ENCODE assay signal across 23 cellular contexts in the genomic region with DNA sequence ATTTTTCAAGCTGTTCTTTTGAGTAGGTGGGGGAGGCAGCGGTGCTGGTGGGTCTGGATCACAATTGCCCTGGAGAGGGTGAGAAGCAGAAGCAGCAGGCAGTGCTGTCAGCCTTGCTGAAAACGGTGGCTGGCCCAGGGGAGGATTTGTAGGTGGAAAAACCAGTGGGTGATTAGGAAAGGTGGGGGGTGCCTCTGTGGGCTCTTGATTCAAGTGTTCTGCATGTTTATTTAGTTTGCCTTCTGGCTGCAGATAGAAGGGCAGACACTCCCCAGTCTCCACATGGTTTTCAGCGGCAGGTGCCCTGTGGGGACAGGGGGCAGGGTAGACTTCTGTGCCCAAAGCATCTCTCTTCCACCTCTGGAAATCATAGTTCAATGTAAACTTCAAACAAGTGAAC.
DNase-seq lines count a peak whose midpoint lies in the region; ATAC-seq and TF ChIP-seq lines count a peak whose summit lies in the region.
"Had no signal": no experiment of that assay in that cellular context is flagged by ENCODE, and none has a peak within 500 bp of the region (broad histone marks: within the 10 kb centered on the region; RNA-seq: fewer than 3 reads in every experiment).

No MANE protein-coding gene starts in this region.

- H3K9me3 Mint-ChIP-seq in glutamatergic neuron (ENCODE audit: unreplicated experiment) (peaks cover 2% of the 10 kb centered on the region), WTC11 (peaks cover 3% of the 10 kb centered on the region; the same call in 1 of the 2 replicates)
- H3K9me3 Mint-ChIP-seq: memory B cell; naive thymus-derived CD8-positive, alpha-beta T cell; stimulated activated naive CD8-positive, alpha-beta T cell treated with anti-CD3 and anti-CD28 coated beads, Interleukin-15, Interleukin-2, amounts not matched to agents 100 ng/mL and 50 ng/mL, for 24 hours had no signal

- no peak for ATAC-seq in WTC11
- ATAC-seq: gastrocnemius medialis; GM12878; naive thymus-derived CD8-positive, alpha-beta T cell; Right ventricle myocardium inferior had no signal

- CTCF ChIA-PET in WTC11 (lab: Charles Lee): no interaction called here
- CTCF ChIA-PET in HEK293T (lab: Yijun Ruan, JAX): no interaction called here

- peaks cover 1% of the 10 kb centered on the region for H3K27me3 Mint-ChIP-seq in glutamatergic neuron (ENCODE audit: unreplicated experiment)
- no peaks in the 10 kb centered on the region for H3K27me3 Mint-ChIP-seq in WTC11 (ENCODE audit: low read depth)
- H3K27me3 Mint-ChIP-seq: naive thymus-derived CD8-positive, alpha-beta T cell; progenitor cell of endocrine pancreas; stimulated activated naive CD8-positive, alpha-beta T cell treated with anti-CD3 and anti-CD28 coated beads, Interleukin-15, Interleukin-2, amounts not matched to agents 100 ng/mL and 50 ng/mL, for 24 hours had no signal

- H3K27ac Mint-ChIP-seq in glutamatergic neuron (ENCODE audit: unreplicated experiment) (peak overlapping the region; percentile 41), WTC11 (no peak overlapping the region)
- H3K27ac Mint-ChIP-seq: memory B cell; naive thymus-derived CD8-positive, alpha-beta T cell; progenitor cell of endocrine pancreas; stimulated activated naive CD8-positive, alpha-beta T cell treated with anti-CD3 and anti-CD28 coated beads, Interleukin-15, Interleukin-2, amounts not matched to agents 100 ng/mL and 50 ng/mL, for 24 hours had no signal

- TF ChIP-seq CTCF in glutamatergic neuron (IDR thresholded peaks at IDR 0.05; ENCODE audit: partially characterized antibody, unreplicated experiment) (no peak), WTC11 (IDR thresholded peaks at IDR 0.05) (no peak)

- intact Hi-C loops in posterior cingulate gyrus (cut with DNase I): no loop called here

- peak overlapping the region; percentile 59 for H3K4me3 Mint-ChIP-seq in glutamatergic neuron (ENCODE audit: unreplicated experiment)
- no peak overlapping the region for H3K4me3 Mint-ChIP-seq in WTC11
- H3K4me3 Mint-ChIP-seq: memory B cell; naive thymus-derived CD8-positive, alpha-beta T cell; stimulated activated naive CD8-positive, alpha-beta T cell treated with anti-CD3 and anti-CD28 coated beads, Interleukin-15, Interleukin-2, amounts not matched to agents 100 ng/mL and 50 ng/mL, for 24 hours had no signal

- H3K36me3 Mint-ChIP-seq in glutamatergic neuron (ENCODE audit: unreplicated experiment) (no peaks in the 10 kb centered on the region), WTC11 (no peaks in the 10 kb centered on the region)
- H3K36me3 Mint-ChIP-seq: memory B cell; naive thymus-derived CD8-positive, alpha-beta T cell had no signal

- peak; percentile 63 for DNase-seq in NCI-H1436 (lab: John Stamatoyannopoulos, UW)
- DNase-seq in NCI-H1436 treated with DMSO at 0.1 percent for 48 hours (lab: John Stamatoyannopoulos, UW): no peak
- peak; percentile 67 to 99 (median 95) for DNase-seq in NCI-H1417 (lab: John Stamatoyannopoulos, UW)
- peak; percentile 31 for DNase-seq in NCI-H2196 treated with DMSO at 0.1 percent for 48 hours (lab: John Stamatoyannopoulos, UW; ENCODE audit: unreplicated experiment)
- DNase-seq in glutamatergic neuron: peak; percentile 23
- DNase-seq in posterior cingulate gyrus: no peak
- no peak for DNase-seq in WTC11 (ENCODE audit: low spot score)
- DNase-seq in HEK293T (ENCODE audit: extremely low spot score): no peak
- DNase-seq: activated CD4-positive, alpha-beta T cell treated with anti-CD3 and anti-CD28 coated beads for 48 hours; activated effector memory CD4-positive, alpha-beta T cell treated with Interleukin-2 at 50 U/mL for 16 hours; adrenal gland; AML-193; gastrocnemius medialis; GF-D8; kidney glomerular epithelial cell; naive thymus-derived CD8-positive, alpha-beta T cell; NCI-H446; T-helper 1 cell had no signal

- POLR2A ChIA-PET in WTC11 (lab: Charles Lee) (no interaction called here), HEK293T (lab: Yijun Ruan, JAX) (no interaction called here)

- H3K4me1 Mint-ChIP-seq in glutamatergic neuron (ENCODE audit: low read depth, unreplicated experiment): peaks cover 38% of the 10 kb centered on the region
- H3K4me1 Mint-ChIP-seq in WTC11: peaks cover 11% of the 10 kb centered on the region
- H3K4me1 Mint-ChIP-seq: memory B cell; naive thymus-derived CD8-positive, alpha-beta T cell had no signal

TF ChIP-seq in WTC11, 78 proteins besides CTCF, POLR2A, EP300 and RAD21 (continues in another document):
- TF ChIP-seq FOXP1 (CRISPR knock-in tag; IDR thresholded peaks at IDR 0.05; ENCODE audit: borderline replicate concordance) (no peak), TP53 (CRISPR knock-in tag; IDR thresholded peaks at IDR 0.05) (no peak), GTF2I (CRISPR knock-in tag; conservative IDR thresholded peaks at IDR 0.05) (no peak)
- TF ChIP-seq, protein P1, sequence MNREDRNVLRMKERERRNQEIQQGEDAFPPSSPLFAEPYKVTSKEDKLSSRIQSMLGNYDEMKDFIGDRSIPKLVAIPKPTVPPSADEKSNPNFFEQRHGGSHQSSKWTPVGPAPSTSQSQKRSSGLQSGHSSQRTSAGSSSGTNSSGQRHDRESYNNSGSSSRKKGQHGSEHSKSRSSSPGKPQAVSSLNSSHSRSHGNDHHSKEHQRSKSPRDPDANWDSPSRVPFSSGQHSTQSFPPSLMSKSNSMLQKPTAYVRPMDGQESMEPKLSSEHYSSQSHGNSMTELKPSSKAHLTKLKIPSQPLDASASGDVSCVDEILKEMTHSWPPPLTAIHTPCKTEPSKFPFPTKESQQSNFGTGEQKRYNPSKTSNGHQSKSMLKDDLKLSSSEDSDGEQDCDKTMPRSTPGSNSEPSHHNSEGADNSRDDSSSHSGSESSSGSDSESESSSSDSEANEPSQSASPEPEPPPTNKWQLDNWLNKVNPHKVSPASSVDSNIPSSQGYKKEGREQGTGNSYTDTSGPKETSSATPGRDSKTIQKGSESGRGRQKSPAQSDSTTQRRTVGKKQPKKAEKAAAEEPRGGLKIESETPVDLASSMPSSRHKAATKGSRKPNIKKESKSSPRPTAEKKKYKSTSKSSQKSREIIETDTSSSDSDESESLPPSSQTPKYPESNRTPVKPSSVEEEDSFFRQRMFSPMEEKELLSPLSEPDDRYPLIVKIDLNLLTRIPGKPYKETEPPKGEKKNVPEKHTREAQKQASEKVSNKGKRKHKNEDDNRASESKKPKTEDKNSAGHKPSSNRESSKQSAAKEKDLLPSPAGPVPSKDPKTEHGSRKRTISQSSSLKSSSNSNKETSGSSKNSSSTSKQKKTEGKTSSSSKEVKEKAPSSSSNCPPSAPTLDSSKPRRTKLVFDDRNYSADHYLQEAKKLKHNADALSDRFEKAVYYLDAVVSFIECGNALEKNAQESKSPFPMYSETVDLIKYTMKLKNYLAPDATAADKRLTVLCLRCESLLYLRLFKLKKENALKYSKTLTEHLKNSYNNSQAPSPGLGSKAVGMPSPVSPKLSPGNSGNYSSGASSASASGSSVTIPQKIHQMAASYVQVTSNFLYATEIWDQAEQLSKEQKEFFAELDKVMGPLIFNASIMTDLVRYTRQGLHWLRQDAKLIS (CRISPR knock-in tag; IDR thresholded peaks at IDR 0.05; ENCODE audit: borderline replicate concordance): no peak

TF ChIP-seq in HEK293T, 16 proteins besides CTCF, POLR2A, EP300 and RAD21:
- TF ChIP-seq SP1 (IDR thresholded peaks at IDR 0.05): no peak
- TF ChIP-seq NFRKB (IDR thresholded peaks at IDR 0.05): no peak
- TF ChIP-seq SUZ12 (IDR thresholded peaks at IDR 0.05): no peak
- TF ChIP-seq, protein P2, sequence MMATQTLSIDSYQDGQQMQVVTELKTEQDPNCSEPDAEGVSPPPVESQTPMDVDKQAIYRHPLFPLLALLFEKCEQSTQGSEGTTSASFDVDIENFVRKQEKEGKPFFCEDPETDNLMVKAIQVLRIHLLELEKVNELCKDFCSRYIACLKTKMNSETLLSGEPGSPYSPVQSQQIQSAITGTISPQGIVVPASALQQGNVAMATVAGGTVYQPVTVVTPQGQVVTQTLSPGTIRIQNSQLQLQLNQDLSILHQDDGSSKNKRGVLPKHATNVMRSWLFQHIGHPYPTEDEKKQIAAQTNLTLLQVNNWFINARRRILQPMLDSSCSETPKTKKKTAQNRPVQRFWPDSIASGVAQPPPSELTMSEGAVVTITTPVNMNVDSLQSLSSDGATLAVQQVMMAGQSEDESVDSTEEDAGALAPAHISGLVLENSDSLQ (IDR thresholded peaks at IDR 0.05): no peak
- TF ChIP-seq CTBP1 (IDR thresholded peaks at IDR 0.05; ENCODE audit: borderline replicate concordance): no peak
- TF ChIP-seq ZNF384 (IDR thresholded peaks at IDR 0.05): no peak
- no peak for TF ChIP-seq HDGF (IDR thresholded peaks at IDR 0.05; ENCODE audit: borderline replicate concordance)
- TF ChIP-seq TARDBP (IDR thresholded peaks at IDR 0.05): no peak
- no peak for TF ChIP-seq FOXA1 (IDR thresholded peaks at IDR 0.05)
- no peak for TF ChIP-seq FOXM1 (IDR thresholded peaks at IDR 0.05; ENCODE audit: borderline replicate concordance)
- no peak for TF ChIP-seq L3MBTL2 (conservative IDR thresholded peaks at IDR 0.05)
- no peak for TF ChIP-seq BHLHE40 (IDR thresholded peaks at IDR 0.05; ENCODE audit: borderline replicate concordance)
- TF ChIP-seq ARNT (IDR thresholded peaks at IDR 0.05): no peak
- TF ChIP-seq ELF4 (IDR thresholded peaks at IDR 0.05): no peak
- TF ChIP-seq FOXK2 (IDR thresholded peaks at IDR 0.05): no peak
- no peak for TF ChIP-seq LEF1 (IDR thresholded peaks at IDR 0.05; ENCODE audit: borderline replicate concordance)
TF ChIP-seq in HEK293T: peak in this region for 0.

Comparison
In these comparisons a context has a peak if more than half of its experiments do, and no peak if none do; other contexts are left out.
1. DNase-seq: peak in NCI-H1436 (single experiment), NCI-H1417 (3 of 3), NCI-H2196 treated with DMSO at 0.1 percent for 48 hours (single experiment) and glutamatergic neuron (single experiment); none in NCI-H1436 treated with DMSO at 0.1 percent for 48 hours (single experiment), posterior cingulate gyrus (0 of 10), WTC11 (single experiment) and HEK293T (single experiment).